17 cellular contexts compared by ENCODE assay signal in the genomic region with DNA sequence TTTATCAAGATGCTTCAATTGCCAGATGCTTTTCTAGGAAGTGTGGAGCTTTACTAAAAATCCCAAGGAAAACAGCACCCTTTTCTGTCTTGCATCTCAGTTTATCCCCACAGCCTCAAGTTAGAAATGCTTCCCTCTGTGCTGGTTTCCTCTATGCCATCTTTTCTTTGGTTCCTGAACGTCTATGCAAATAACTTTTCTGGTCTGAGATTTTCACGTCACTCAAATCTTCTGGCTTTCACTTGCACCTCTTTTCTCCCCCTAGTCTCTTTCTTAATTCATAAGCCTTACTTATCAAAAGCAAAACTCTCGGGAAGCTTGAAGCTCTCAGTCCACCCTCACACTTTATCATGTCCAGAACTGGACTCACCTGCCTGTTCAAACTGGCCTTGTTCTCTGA. TPM values are rescaled to one million over a fixed set of nuclear protein-coding genes. Genes with fewer than 3 reads are reported as not detected.
A peak's percentile ranks its signal among the peaks of the same experiment; 100 is the strongest.
DNase-seq lines count a peak whose midpoint lies in the region; ATAC-seq and TF ChIP-seq lines count a peak whose summit lies in the region.
"Had no signal": no experiment of that assay in that cellular context is flagged by ENCODE, and none has a peak within 500 bp of the region (broad histone marks: within the 10 kb centered on the region; RNA-seq: fewer than 3 reads in every experiment).

No MANE protein-coding gene starts in this region.

- CTCF ChIA-PET in activated CD4-positive, alpha-beta memory T cell treated with anti-CD3 and anti-CD28 coated beads for 36 hours (lab: Charles Lee): interaction anchor here (1.2 to 8.0 kb wide), 6 partner anchors 18 to 71 kb away, joined by 4 to 161 read pairs (median 6); a partner anchor contains a TSS
- CTCF ChIA-PET in HEK293T (lab: Yijun Ruan, JAX): no interaction called here

- H3K4me1 Mint-ChIP-seq in CD4-positive, CD25-positive, alpha-beta regulatory T cell: peaks cover 45 to 100% (median 89%) of the 10 kb centered on the region in 4 donors
- H3K4me1 Mint-ChIP-seq in activated CD4-positive, alpha-beta memory T cell treated with anti-CD3 and anti-CD28 coated beads for 36 hours (ENCODE audit: low read depth): peaks cover 99% of the 10 kb centered on the region
- peaks cover 80% of the 10 kb centered on the region for H3K4me1 Mint-ChIP-seq in memory B cell

- peak overlapping the region; percentile 88 for H3K4me3 ChIP-seq in CD4-positive, CD25-positive, alpha-beta regulatory T cell (ENCODE audit: low read depth, low read length)
- H3K4me3 ChIP-seq: hepatocyte, thoracic aorta had no signal

- POLR2A ChIA-PET in activated CD4-positive, alpha-beta memory T cell treated with anti-CD3 and anti-CD28 coated beads for 36 hours (lab: Charles Lee): interaction anchor here (1.0 to 3.7 kb wide), 5 partner anchors 17 to 52 kb away, joined by 4 to 47 read pairs (median 8); a partner anchor contains a TSS
- POLR2A ChIA-PET in HEK293T (lab: Yijun Ruan, JAX): no interaction called here

- no peak for ATAC-seq in CD4-positive, CD25-positive, alpha-beta regulatory T cell (ENCODE audit: low read depth in 2 of 2)
- ATAC-seq in GM18505 (IDR thresholded peaks at IDR 0.05; ENCODE audit: unreplicated experiment) (no peak), memory B cell (ENCODE audit: low read depth) (peak; percentile 36), GM21423 (IDR thresholded peaks at IDR 0.05; ENCODE audit: unreplicated experiment) (no peak), GM19452 (IDR thresholded peaks at IDR 0.05; ENCODE audit: unreplicated experiment) (no peak)
- ATAC-seq: PC-3, SK-N-SH treated with all-trans-retinoic acid at 6 μM for 48 hours had no signal

- H3K36me3 Mint-ChIP-seq in CD4-positive, CD25-positive, alpha-beta regulatory T cell: peaks cover 24% of the 10 kb centered on the region
- peaks cover 13% of the 10 kb centered on the region for H3K36me3 Mint-ChIP-seq in activated CD4-positive, alpha-beta memory T cell treated with anti-CD3 and anti-CD28 coated beads for 36 hours
- H3K36me3 Mint-ChIP-seq in memory B cell: no peaks in the 10 kb centered on the region

- intact Hi-C loops in activated CD4-positive, alpha-beta memory T cell treated with anti-CD3 and anti-CD28 coated beads for 36 hours (cut with micrococcal nuclease): loop anchor here (5.0 kb wide), 2 partner anchors 116 to 381 kb away; no protein-coding TSS in a partner anchor

- peaks cover 7% of the 10 kb centered on the region for H3K27me3 Mint-ChIP-seq in CD4-positive, CD25-positive, alpha-beta regulatory T cell
- H3K27me3 Mint-ChIP-seq in activated CD4-positive, alpha-beta memory T cell treated with anti-CD3 and anti-CD28 coated beads for 36 hours: no peaks in the 10 kb centered on the region
- no peaks in the 10 kb centered on the region for H3K27me3 Mint-ChIP-seq in memory B cell

- peaks cover 5% of the 10 kb centered on the region for H3K36me3 ChIP-seq in CD4-positive, CD25-positive, alpha-beta regulatory T cell (ENCODE audit: control insufficient read depth, insufficient read depth, low read length)
- H3K36me3 ChIP-seq: thoracic aorta, WERI-Rb-1 had no signal

- H3K27me3 ChIP-seq in CD4-positive, CD25-positive, alpha-beta regulatory T cell (ENCODE audit: control insufficient read depth, insufficient read depth, low read length): no peaks in the 10 kb centered on the region
- H3K27me3 ChIP-seq: hepatocyte had no signal

- peak; percentile 43 for TF ChIP-seq POLR2A in GM18505 (IDR thresholded peaks at IDR 0.05; ENCODE audit: borderline replicate concordance, extremely low read depth, insufficient read depth, insufficient read length)

- no peaks in the 10 kb centered on the region for H3K9me3 ChIP-seq in CD4-positive, CD25-positive, alpha-beta regulatory T cell (ENCODE audit: control insufficient read depth in 2 of 2, low read length in 2 of 2)
- H3K9me3 ChIP-seq: thoracic aorta had no signal

- peak overlapping the region; percentile 95 for H3K27ac ChIP-seq in CD4-positive, CD25-positive, alpha-beta regulatory T cell (ENCODE audit: insufficient read depth, low read length, poor library complexity, severe bottlenecking)
- H3K27ac ChIP-seq: hepatocyte, thoracic aorta, WERI-Rb-1 had no signal

- DNase-seq in CD4-positive, CD25-positive, alpha-beta regulatory T cell: no peak
- no peak for DNase-seq in activated CD4-positive, alpha-beta memory T cell treated with anti-CD3 and anti-CD28 coated beads for 36 hours
- DNase-seq in memory B cell (ENCODE audit: low spot score in 2 of 2) (no peak), HEK293T (ENCODE audit: extremely low spot score) (no peak), GF-D8 (lab: John Stamatoyannopoulos, UW) (no peak)
- DNase-seq: C1 segment of cervical spinal cord; NCI-H1417 treated with DMSO at 0.1 percent for 48 hours; PC-3; stimulated activated CD4-positive, alpha-beta T cell treated with anti-CD3 and anti-CD28 coated beads, Interleukin-12 subunit alpha, Interleukin-12 subunit beta, amount 100 ng/mL, for 4 hours; WERI-Rb-1 had no signal

- peak overlapping the region; percentile 99 to 100 (median 99) for H3K27ac Mint-ChIP-seq in CD4-positive, CD25-positive, alpha-beta regulatory T cell
- H3K27ac Mint-ChIP-seq in activated CD4-positive, alpha-beta memory T cell treated with anti-CD3 and anti-CD28 coated beads for 36 hours: peak overlapping the region; percentile 98
- peak overlapping the region; percentile 96 for H3K27ac Mint-ChIP-seq in memory B cell
- H3K27ac Mint-ChIP-seq: progenitor cell of endocrine pancreas had no signal

- peaks cover 0 to 2% (median 0%) of the 10 kb centered on the region in 7 donors for H3K9me3 Mint-ChIP-seq in CD4-positive, CD25-positive, alpha-beta regulatory T cell
- H3K9me3 Mint-ChIP-seq in activated CD4-positive, alpha-beta memory T cell treated with anti-CD3 and anti-CD28 coated beads for 36 hours: no peaks in the 10 kb centered on the region
- H3K9me3 Mint-ChIP-seq in memory B cell: no peaks in the 10 kb centered on the region

- H3K4me3 Mint-ChIP-seq in CD4-positive, CD25-positive, alpha-beta regulatory T cell: peak overlapping the region; percentile 75 to 91 (median 90)
- peak overlapping the region; percentile 4 for H3K4me3 Mint-ChIP-seq in activated CD4-positive, alpha-beta memory T cell treated with anti-CD3 and anti-CD28 coated beads for 36 hours
- peak overlapping the region; percentile 77 for H3K4me3 Mint-ChIP-seq in memory B cell

- H3K4me1 ChIP-seq in CD4-positive, CD25-positive, alpha-beta regulatory T cell (ENCODE audit: control insufficient read depth, insufficient read depth, low read length, poor library complexity, severe bottlenecking): peaks cover 100% of the 10 kb centered on the region

TF ChIP-seq in HEK293T, 16 proteins besides CTCF, POLR2A, EP300 and RAD21:
- TF ChIP-seq TARDBP (IDR thresholded peaks at IDR 0.05) (no peak), BHLHE40 (IDR thresholded peaks at IDR 0.05; ENCODE audit: borderline replicate concordance) (no peak), NFRKB (IDR thresholded peaks at IDR 0.05) (no peak), SUZ12 (IDR thresholded peaks at IDR 0.05) (no peak), FOXK2 (IDR thresholded peaks at IDR 0.05) (no peak), CTBP1 (IDR thresholded peaks at IDR 0.05; ENCODE audit: borderline replicate concordance) (no peak), ZNF384 (IDR thresholded peaks at IDR 0.05) (no peak)

RNA-seq across cellular contexts. Expression of a gene that starts 33.9 kb away (rescaled TPM):
- total RNA-seq in CD4-positive, CD25-positive, alpha-beta regulatory T cell: 142 TPM
- 100 to 1,000 TPM in 3 of 4 donors, 10 to 100 TPM in 1; 97.8 to 148 (median 124) TPM for polyA plus RNA-seq in CD4-positive, CD25-positive, alpha-beta regulatory T cell
- 10 to 100 TPM; 79.8 to 87.7 TPM for total RNA-seq in activated CD4-positive, alpha-beta memory T cell treated with anti-CD3 and anti-CD28 coated beads for 36 hours
- total RNA-seq: PC-3 had no signal

Comparison
In these comparisons a context has a peak if more than half of its experiments do, and no peak if none do; other contexts are left out.
1. H3K4me3 Mint-ChIP-seq: peak in every context shown above with its lines; median percentile 90 in CD4-positive, CD25-positive, alpha-beta regulatory T cell; 77 in memory B cell; 4 in activated CD4-positive, alpha-beta memory T cell treated with anti-CD3 and anti-CD28 coated beads for 36 hours.